Comparison of ENCODE assay signal across 8 cellular contexts in genomic region chr10:25080880-25081581, GRCh38.
DNase-seq lines count a peak whose midpoint lies in the region; ATAC-seq, FAIRE-seq and TF ChIP-seq lines count a peak whose summit lies in the region.

No MANE protein-coding gene starts in this region.

- H3K27me3 ChIP-seq in BJ (ENCODE audit: control insufficient read depth, insufficient read depth, low read length) (no peaks in the 10 kb centered on the region), HepG2 (ENCODE audit: control insufficient read depth in 1 of 2, insufficient read depth in 2 of 2, low read length in 2 of 2) (no peaks in the 10 kb centered on the region)

- H3K4me3 ChIP-seq in BJ (ENCODE audit: low read depth, low read length) (peak overlapping the region; percentile 11; the same call in 1 of the 2 replicates), choroid plexus epithelial cell (ENCODE audit: low read depth, low read length) (no peak overlapping the region), HepG2 (replicated peaks in 1 of 3; ENCODE audit: insufficient read depth in 1 of 3, low read depth in 2 of 3, low read length in 3 of 3) (no peak overlapping the region)

- ATAC-seq in HG03378 (IDR thresholded peaks at IDR 0.05; ENCODE audit: unreplicated experiment) = peak; percentile 83
- peak; percentile 82 for ATAC-seq in HepG2

- WGBS in HepG2 (ENCODE audit: low lambda C conversion rate) = 10% methylated on average over 9 of the region's 9 CpGs

- no peaks in the 10 kb centered on the region for H3K9me3 ChIP-seq in HepG2 (ENCODE audit: low read length)

- H3K4me1 ChIP-seq in HepG2 (ENCODE audit: insufficient read depth, low read length) = peaks cover 72% of the 10 kb centered on the region

- CTCF ChIA-PET in BJ (lab: Yijun Ruan, JAX) (interaction anchor here (0.6 to 6.4 kb wide), 42 partner anchors 9 to 522 kb away, joined by 3 to 40 read pairs (median 4); no protein-coding TSS in a partner anchor), HepG2 (lab: Yijun Ruan, JAX; ENCODE audit: low intra/inter-chr PET ratio, low total read pairs) (interaction anchor here (0.9 to 2.2 kb wide), 3 partner anchors 54 to 463 kb away, joined by 3 to 12 read pairs (median 11); no protein-coding TSS in a partner anchor)

- H3K27ac ChIP-seq in HepG2 (ENCODE audit: extremely low read length, insufficient read depth, low read length) = peak overlapping the region; percentile 37

- H3K36me3 ChIP-seq in BJ (ENCODE audit: control insufficient read depth, insufficient read depth, low read length) = no peaks in the 10 kb centered on the region
- H3K36me3 ChIP-seq in HepG2 (replicated peaks in 1 of 2; ENCODE audit: control insufficient read depth in 1 of 2, insufficient read depth in 2 of 2, low read length in 2 of 2) = no peaks in the 10 kb centered on the region

- TF ChIP-seq POLR2A in HepG2 (IDR thresholded peaks at IDR 0.05; ENCODE audit: insufficient read depth in 1 of 2, low read depth in 2 of 2, low read length in 2 of 2) = no peak

- no TSS peak for BruUV-seq in HepG2 (replicated peaks; lab: Mats Ljungman, UMichigan)

- no peaks in the 10 kb centered on the region for H3K79me2 ChIP-seq in HepG2 (ENCODE audit: insufficient read depth, low read length)

- POLR2A ChIA-PET in BJ (lab: Charles Lee) = interaction anchor here (0.6 to 0.8 kb wide), 5 partner anchors 128 to 568 kb away, joined by 3 to 13 read pairs (median 3); no protein-coding TSS in a partner anchor
- POLR2A ChIA-PET in HepG2 (lab: Yijun Ruan, JAX) = interaction anchor here (0.5 to 6.2 kb wide), 4 partner anchors 65 to 872 kb away, joined by 3 to 35 read pairs (median 7); partner anchors contain the start of genes ARHGAP21, ENKUR, KIAA1217 and THNSL1

- in situ Hi-C loops in HepG2 (cut with HindIII; ENCODE audit: extremely low pct_ligation_motif_present, low pct_unique_long_range_greater_than_20kb) = loop anchor here (10.0 kb wide), 1 partner anchor 446 kb away; no protein-coding TSS in a partner anchor

- peak in 1 of 2 experiments; percentile 64; a peak in 2 of 4 replicates for TF ChIP-seq EP300 in HepG2 (IDR thresholded peaks at IDR 0.05; ENCODE audit: low read depth in 2 of 2, low read length in 2 of 2)
- TF ChIP-seq EP300 in HepG2 (CRISPR knock-in tag; IDR thresholded peaks at IDR 0.05; ENCODE audit: borderline replicate concordance) = no peak

- intact Hi-C loops in HepG2 (cut with micrococcal nuclease; ENCODE audit: unreplicated experiment) = loop anchor here (1.0 to 10.0 kb wide), 10 partner anchors 34 to 464 kb away; partner anchors contain the start of genes ENKUR and THNSL1

- FAIRE-seq in GM19239 (lab: Jason Lieb, UNC) = peak; percentile 87
- peak; percentile 92 for FAIRE-seq in HepG2 (lab: Jason Lieb, UNC)

- H2AFZ ChIP-seq in HepG2 (ENCODE audit: low read length) = peak overlapping the region; percentile 90

- peak overlapping the region; percentile 58 for H3K4me2 ChIP-seq in HepG2 (ENCODE audit: low read depth, low read length)

- no peaks in the 10 kb centered on the region for H4K20me1 ChIP-seq in HepG2 (ENCODE audit: insufficient read depth, low read length)

- TF ChIP-seq CTCF in BJ (IDR thresholded peaks at IDR 0.05; ENCODE audit: insufficient read depth, low read depth, low read length) (peak; percentile 95), choroid plexus epithelial cell (conservative IDR thresholded peaks at IDR 0.05; ENCODE audit: low read depth, low read length) (peak; percentile 98), HepG2 (CRISPR knock-in tag; IDR thresholded peaks at IDR 0.05) (peak; percentile 94)

- peak; percentile 88 for TF ChIP-seq RAD21 in HepG2 (CRISPR knock-in tag; IDR thresholded peaks at IDR 0.05)

- H3K9ac ChIP-seq in HepG2 (ENCODE audit: insufficient read depth, low read depth, low read length) = no peak overlapping the region; the same call in 1 of the 2 replicates

- DNase-seq in BJ (ENCODE audit: low read depth) (peak; percentile 87), GM19239 (ENCODE audit: insufficient read length, low spot score) (peak; percentile 43), NCI-H446 treated with DMSO at 0.1 percent for 48 hours (lab: John Stamatoyannopoulos, UW) (peak; percentile 69), choroid plexus epithelial cell (ENCODE audit: low read depth) (peak; percentile 92), HepG2 (ENCODE audit: low spot score) (peak; percentile 88)
- peak; percentile 41 to 43 for DNase-seq in activated CD4-positive, alpha-beta T cell treated with anti-CD3 and anti-CD28 coated beads for 24 hours (ENCODE audit: low read depth in 2 of 2)
- DNase-seq in stimulated activated CD4-positive, alpha-beta T cell treated with anti-CD3 and anti-CD28 coated beads, TNF-alpha, amount 100 ng/mL, for 1 hour (ENCODE audit: low read depth in 3 of 3, low spot score in 1 of 3) = peak; percentile 3 to 27 (median 18)

TF ChIP-seq in HepG2, 621 proteins besides CTCF, POLR2A, EP300 and RAD21 (continues in another document):
- TF ChIP-seq ZNF280B (CRISPR knock-in tag; IDR thresholded peaks at IDR 0.05; ENCODE audit: borderline replicate concordance) (no peak), RARA (CRISPR knock-in tag; IDR thresholded peaks at IDR 0.05) (0 out of 2 replicates have a peak, but pooled peaks have one; percentile 22), TFDP1 (CRISPR knock-in tag; IDR thresholded peaks at IDR 0.05; ENCODE audit: borderline replicate concordance) (peak; percentile 43; the same call in 1 of the 2 replicates), BRD4 (CRISPR knock-in tag; IDR thresholded peaks at IDR 0.05) (0 out of 2 replicates have a peak, but pooled peaks have one; percentile 32), ZFX (CRISPR knock-in tag; IDR thresholded peaks at IDR 0.05; ENCODE audit: low read depth) (no peak), GFI1 (CRISPR knock-in tag; IDR thresholded peaks at IDR 0.05; ENCODE audit: borderline replicate concordance) (0 out of 2 replicates have a peak, but pooled peaks have one; percentile 40), HMG20A (CRISPR knock-in tag; IDR thresholded peaks at IDR 0.05; ENCODE audit: borderline replicate concordance) (peak; percentile 43; the same call in 1 of the 2 replicates), CEBPG (CRISPR knock-in tag; IDR thresholded peaks at IDR 0.05) (peak; percentile 13; the same call in 1 of the 2 replicates), ZFP90 (CRISPR knock-in tag; IDR thresholded peaks at IDR 0.05; ENCODE audit: borderline replicate concordance) (peak; percentile 47; the same call in 1 of the 2 replicates), RXRA (CRISPR knock-in tag; IDR thresholded peaks at IDR 0.05) (peak; percentile 92; the same call in 1 of the 2 replicates), ZSCAN30 (CRISPR knock-in tag; IDR thresholded peaks at IDR 0.05) (peak; percentile 59; the same call in 1 of the 2 replicates), BHLHE40 (IDR thresholded peaks at IDR 0.05; ENCODE audit: low read length) (no peak), KDM3A (CRISPR knock-in tag; IDR thresholded peaks at IDR 0.05; ENCODE audit: low read depth) (peak; percentile 58; the same call in 1 of the 2 replicates), ZNF121 (CRISPR knock-in tag; IDR thresholded peaks at IDR 0.05) (peak; percentile 53), ELF3 (CRISPR knock-in tag; IDR thresholded peaks at IDR 0.05) (peak; percentile 26; the same call in 1 of the 2 replicates), ZNF652 (CRISPR knock-in tag; IDR thresholded peaks at IDR 0.05; ENCODE audit: borderline replicate concordance, low read depth) (peak; percentile 9; the same call in 1 of the 2 replicates), NFATC3 (CRISPR knock-in tag; IDR thresholded peaks at IDR 0.05) (0 out of 2 replicates have a peak, but pooled peaks have one; percentile 64), ZNF333 (CRISPR knock-in tag; IDR thresholded peaks at IDR 0.05; ENCODE audit: borderline replicate concordance) (no peak)
- TF ChIP-seq, protein P1, sequence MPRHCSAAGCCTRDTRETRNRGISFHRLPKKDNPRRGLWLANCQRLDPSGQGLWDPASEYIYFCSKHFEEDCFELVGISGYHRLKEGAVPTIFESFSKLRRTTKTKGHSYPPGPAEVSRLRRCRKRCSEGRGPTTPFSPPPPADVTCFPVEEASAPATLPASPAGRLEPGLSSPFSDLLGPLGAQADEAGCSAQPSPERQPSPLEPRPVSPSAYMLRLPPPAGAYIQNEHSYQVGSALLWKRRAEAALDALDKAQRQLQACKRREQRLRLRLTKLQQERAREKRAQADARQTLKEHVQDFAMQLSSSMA (CRISPR knock-in tag; IDR thresholded peaks at IDR 0.05) = no peak
- TF ChIP-seq, protein P2, sequence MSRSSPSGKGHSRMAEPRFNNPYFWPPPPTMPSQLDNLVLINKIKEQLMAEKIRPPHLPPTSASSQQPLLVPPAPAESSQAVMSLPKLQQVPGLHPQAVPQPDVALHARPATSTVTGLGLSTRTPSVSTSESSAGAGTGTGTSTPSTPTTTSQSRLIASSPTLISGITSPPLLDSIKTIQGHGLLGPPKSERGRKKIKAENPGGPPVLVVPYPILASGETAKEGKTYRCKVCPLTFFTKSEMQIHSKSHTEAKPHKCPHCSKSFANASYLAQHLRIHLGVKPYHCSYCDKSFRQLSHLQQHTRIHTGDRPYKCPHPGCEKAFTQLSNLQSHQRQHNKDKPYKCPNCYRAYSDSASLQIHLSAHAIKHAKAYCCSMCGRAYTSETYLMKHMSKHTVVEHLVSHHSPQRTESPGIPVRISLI (CRISPR knock-in tag; IDR thresholded peaks at IDR 0.05; ENCODE audit: borderline replicate concordance) = peak; percentile 36; the same call in 1 of the 2 replicates

Comparison
In these comparisons a context has a peak if more than half of its experiments do, and no peak if none do; other contexts are left out.
1. DNase-seq: peak in every context shown above with its lines; median percentile 92 in choroid plexus epithelial cell; 88 in HepG2; 87 in BJ; 69 in NCI-H446 treated with DMSO at 0.1 percent for 48 hours; 43 in GM19239; 42 in activated CD4-positive, alpha-beta T cell treated with anti-CD3 and anti-CD28 coated beads for 24 hours; 18 in stimulated activated CD4-positive, alpha-beta T cell treated with anti-CD3 and anti-CD28 coated beads, TNF-alpha, amount 100 ng/mL, for 1 hour.